8 cellular contexts compared by ENCODE assay signal in genomic region chr3:143975549-143976152, GRCh38. TPM values are rescaled to one million over a fixed set of nuclear protein-coding genes. Genes with fewer than 3 reads are reported as not detected.
A peak's percentile ranks its signal among the peaks of the same experiment; 100 is the strongest.
DNase-seq lines count a peak whose midpoint lies in the region; ATAC-seq, FAIRE-seq and TF ChIP-seq lines count a peak whose summit lies in the region.

No MANE protein-coding gene starts in this region.

- no peak for TF ChIP-seq POLR2A in GM12891 (IDR thresholded peaks at IDR 0.05; ENCODE audit: low read depth, low read length)

- TF ChIP-seq CTCF in A673 (conservative IDR thresholded peaks at IDR 0.05; ENCODE audit: low read depth, low read length) = peak; percentile 70

- no peaks in the 10 kb centered on the region for H3K27me3 ChIP-seq in A673 (replicated peaks; ENCODE audit: insufficient read depth, low read depth, low read length, poor library complexity)

- H3K4me1 ChIP-seq in A673 (ENCODE audit: insufficient read depth, low read length, poor library complexity, severe bottlenecking) = peaks cover 41% of the 10 kb centered on the region

- no peaks in the 10 kb centered on the region for H3K9me3 ChIP-seq in A673 (ENCODE audit: low read depth, low read length, poor library complexity, severe bottlenecking)

- ATAC-seq in GM21825 (IDR thresholded peaks at IDR 0.05; ENCODE audit: unreplicated experiment) = no peak

- CTCF ChIA-PET in A673 (lab: Charles Lee) = no interaction called here

- BruUV-seq in A673 (replicated peaks; lab: Mats Ljungman, UMichigan) = no TSS peak

- intact Hi-C loops in A673 (cut with micrococcal nuclease; ENCODE audit: unreplicated experiment) = loop anchor here (10.0 kb wide), 2 partner anchors 389 to 619 kb away; no protein-coding TSS in a partner anchor

- peak overlapping the region; percentile 26 for H3K27ac ChIP-seq in A673 (ENCODE audit: low read depth, low read length, poor library complexity, severe bottlenecking)

- H3K4me3 ChIP-seq in A673 (ENCODE audit: low read depth, low read length, poor library complexity, severe bottlenecking) = peak overlapping the region; percentile 90

- FAIRE-seq in GM12891 (lab: Jason Lieb, UNC) = no peak

- no peaks in the 10 kb centered on the region for H3K36me3 ChIP-seq in A673 (ENCODE audit: insufficient read depth, low read length, poor library complexity, severe bottlenecking)

- POLR2A ChIA-PET in A673 (lab: Charles Lee; ENCODE audit: low non-redundant PET) = no interaction called here

- peak; percentile 67 for DNase-seq in A673 (ENCODE audit: low spot score)
- no peak for DNase-seq in GM12891 (ENCODE audit: insufficient read length, low spot score)
- peak; percentile 51 for DNase-seq in NCI-H748 (lab: John Stamatoyannopoulos, UW; ENCODE audit: unreplicated experiment)
- DNase-seq in cerebellum (ENCODE audit: low spot score) = peak; percentile 38
- DNase-seq in myocyte (ENCODE audit: low read depth) = peak; percentile 81
- DNase-seq in NCI-H1048 (lab: John Stamatoyannopoulos, UW) = no peak
- no peak for DNase-seq in iPS-NIHi7 (ENCODE audit: extremely low spot score)

TF ChIP-seq in GM12891, 5 proteins besides CTCF, POLR2A, EP300 and RAD21:
- TF ChIP-seq TAF1 (IDR thresholded peaks at IDR 0.05; ENCODE audit: low read depth, low read length) (no peak), SPI1 (IDR thresholded peaks at IDR 0.05; ENCODE audit: low read depth, low read length) (0 out of 2 replicates have a peak, but pooled peaks have one; percentile 12)

RNA-seq across cellular contexts. Expression of gene DIPK2A, which starts 4.0 kb away (rescaled TPM):
- 41.9 and 47.7 TPM in 2 replicates for total RNA-seq in A673 (2021)
- polyA plus RNA-seq in GM12891 (2012; ENCODE audit: low read depth, missing spikeins) = 5.5 TPM
- total RNA-seq in cerebellum = 206 TPM
- total RNA-seq in myocyte = 40.2 and 45.0 TPM in 2 replicates
- polyA plus RNA-seq in myocyte (2012) = 20.9 TPM

Comparison
In these comparisons a context has a peak if more than half of its experiments do, and no peak if none do; other contexts are left out.
1. DNase-seq: peak in A673 (single experiment), NCI-H748 (single experiment), cerebellum (single experiment) and myocyte (single experiment); none in GM12891 (single experiment), NCI-H1048 (single experiment) and iPS-NIHi7 (single experiment).